Comparison of ENCODE assay signal across 21 cellular contexts in the genomic region with DNA sequence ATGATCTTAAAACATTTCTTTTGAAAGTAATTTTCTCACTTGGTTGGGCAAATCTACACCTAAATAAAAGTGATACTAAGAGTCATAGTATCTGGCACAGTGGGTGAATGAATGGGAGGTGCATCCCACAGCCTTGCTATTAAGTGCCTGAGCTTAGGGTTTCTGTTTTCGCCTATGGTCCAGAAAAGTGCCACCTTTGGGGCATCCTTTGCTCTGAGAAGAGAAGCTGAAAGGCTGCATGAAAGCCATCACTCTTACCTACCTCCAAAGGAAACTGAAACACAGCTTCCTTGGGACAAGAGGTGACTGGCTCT. TPM values are rescaled to one million over a fixed set of nuclear protein-coding genes. Genes with fewer than 3 reads are reported as not detected.
DNase-seq lines count a peak whose midpoint lies in the region; ATAC-seq and TF ChIP-seq lines count a peak whose summit lies in the region.
"Had no signal": no experiment of that assay in that cellular context is flagged by ENCODE, and none has a peak within 500 bp of the region (broad histone marks: within the 10 kb centered on the region; RNA-seq: fewer than 3 reads in every experiment).

No MANE protein-coding gene starts in this region.

- H3K4me2 ChIP-seq in SU-DHL-6 (ENCODE audit: low read depth, low read length, poor library complexity, severe bottlenecking) (no peak overlapping the region), neural cell (ENCODE audit: low read length) (no peak overlapping the region)
- H3K4me2 ChIP-seq: PC-9 had no signal

- POLR2A ChIA-PET in CD4-positive, alpha-beta T cell (lab: Charles Lee) = no interaction called here

- H3K27me3 Mint-ChIP-seq in CD4-positive, alpha-beta T cell = no peaks in the 10 kb centered on the region
- H3K27me3 Mint-ChIP-seq in HFFc6 (ENCODE audit: insufficient read depth) = no peaks in the 10 kb centered on the region
- H3K27me3 Mint-ChIP-seq: CD4-positive, CD25-positive, alpha-beta regulatory T cell; IgD-negative memory B cell; T-helper 17 cell had no signal

- no peaks in the 10 kb centered on the region for H3K9me3 Mint-ChIP-seq in CD4-positive, alpha-beta T cell
- peaks cover 5% of the 10 kb centered on the region for H3K9me3 Mint-ChIP-seq in HFFc6
- H3K9me3 Mint-ChIP-seq: H9, IgD-negative memory B cell had no signal

- TF ChIP-seq EP300 in neural cell (conservative IDR thresholded peaks at IDR 0.05; ENCODE audit: poor library complexity, severe bottlenecking) = no peak

- H3K36me3 ChIP-seq in SU-DHL-6 (ENCODE audit: low read length) = no peaks in the 10 kb centered on the region; the same call in 1 of the 2 replicates
- H3K36me3 ChIP-seq in neural cell (ENCODE audit: insufficient read depth, low read length) = peaks cover 3% of the 10 kb centered on the region
- H3K36me3 ChIP-seq in esophagus squamous epithelium = peaks cover 0 to 87% (median 7%) of the 10 kb centered on the region in 3 donors
- peaks cover 4 to 8% of the 10 kb centered on the region in 2 donors for H3K36me3 ChIP-seq in aorta (ENCODE audit: control insufficient read depth in 1 of 2, insufficient read depth in 2 of 2, low read length in 1 of 2)
- H3K36me3 ChIP-seq: BE2C had no signal

- no peaks in the 10 kb centered on the region for H3K79me2 ChIP-seq in SU-DHL-6 (ENCODE audit: insufficient read depth, low read length)
- no peaks in the 10 kb centered on the region for H3K79me2 ChIP-seq in neural cell (replicated peaks; ENCODE audit: insufficient read depth, low read length)

- no peak overlapping the region for H3K9ac ChIP-seq in SU-DHL-6 (ENCODE audit: low read length)
- H3K9ac ChIP-seq in neural cell (ENCODE audit: low read length) = no peak overlapping the region
- H3K9ac ChIP-seq: GM23248 had no signal

- intact Hi-C loops in CD4-positive, alpha-beta T cell (cut with DNase I, micrococcal nuclease) = loop anchor here in 1 of 2 experiments (5.0 kb wide), 1 partner anchor 549 kb away; no protein-coding TSS in a partner anchor
- intact Hi-C loops in esophagus squamous epithelium (cut with DNase I) (no loop called here), aorta (cut with DNase I) (no loop called here)

- H2AFZ ChIP-seq in SU-DHL-6 (ENCODE audit: low read depth, low read length, severe bottlenecking) (no peak overlapping the region), neural cell (ENCODE audit: low read depth, low read length) (no peak overlapping the region)
- H2AFZ ChIP-seq: GM23248, PC-9 had no signal

- TF ChIP-seq CTCF in CD4-positive, alpha-beta T cell (IDR thresholded peaks at IDR 0.05) = peak; percentile 1
- TF ChIP-seq CTCF in HFFc6 (IDR thresholded peaks at IDR 0.05) (peak; percentile 3; the same call in 1 of the 2 replicates), SU-DHL-6 (IDR thresholded peaks at IDR 0.05; ENCODE audit: insufficient read depth, low read length, poor library complexity, severe bottlenecking) (peak; percentile 22), neural cell (IDR thresholded peaks at IDR 0.05; ENCODE audit: poor library complexity, severe bottlenecking) (peak; percentile 39), esophagus squamous epithelium (IDR thresholded peaks at IDR 0.05) (no peak)

- no peak for ATAC-seq in CD4-positive, alpha-beta T cell (ENCODE audit: poor library complexity)
- ATAC-seq in aorta (ENCODE audit: low FRiP score) = no peak
- ATAC-seq: T-helper 17 cell had no signal

- no peak overlapping the region for H3K4me3 Mint-ChIP-seq in CD4-positive, alpha-beta T cell
- no peak overlapping the region for H3K4me3 Mint-ChIP-seq in HFFc6
- H3K4me3 Mint-ChIP-seq: CD4-positive, CD25-positive, alpha-beta regulatory T cell; H9; IgD-negative memory B cell; T-helper 17 cell had no signal

- peaks cover 0 to 13% (median 0%) of the 10 kb centered on the region in 3 donors for H3K4me1 ChIP-seq in esophagus squamous epithelium
- H3K4me1 ChIP-seq in aorta (ENCODE audit: control insufficient read depth in 1 of 2, insufficient read depth in 2 of 2, low read length in 2 of 2) = no peaks in the 10 kb centered on the region

- peak; percentile 3 for TF ChIP-seq RAD21 in neural cell (conservative IDR thresholded peaks at IDR 0.05)

- no peaks in the 10 kb centered on the region for H3K27me3 ChIP-seq in CD4-positive, alpha-beta T cell (ENCODE audit: control insufficient read depth, insufficient read depth, low read length)
- H3K27me3 ChIP-seq in SU-DHL-6 (ENCODE audit: low read length) (no peaks in the 10 kb centered on the region), neural cell (ENCODE audit: insufficient read depth, low read depth, low read length) (no peaks in the 10 kb centered on the region), esophagus squamous epithelium (no peaks in the 10 kb centered on the region), aorta (ENCODE audit: control insufficient read depth in 1 of 2, insufficient read depth in 2 of 2, low read length in 1 of 2) (no peaks in the 10 kb centered on the region)
- H3K27me3 ChIP-seq: BE2C had no signal

- H3K27ac ChIP-seq in CD4-positive, alpha-beta T cell (ENCODE audit: low read depth, low read length) = no peak overlapping the region
- H3K27ac ChIP-seq in SU-DHL-6 (ENCODE audit: low read depth, low read length) (no peak overlapping the region), neural cell (ENCODE audit: low read length) (no peak overlapping the region), esophagus squamous epithelium (no peak overlapping the region), aorta (ENCODE audit: low read depth in 1 of 2, low read length in 2 of 2) (no peak overlapping the region)
- H3K27ac ChIP-seq: GM23248, HL-60, PC-9 had no signal

- H3F3A ChIP-seq in SU-DHL-6 (ENCODE audit: insufficient read depth) (no peaks in the 10 kb centered on the region), neural cell (ENCODE audit: insufficient read depth, low read length, poor library complexity, severe bottlenecking) (no peaks in the 10 kb centered on the region)

- peaks cover 31% of the 10 kb centered on the region for H3K36me3 Mint-ChIP-seq in CD4-positive, alpha-beta T cell (ENCODE audit: low read depth)
- H3K36me3 Mint-ChIP-seq in HFFc6 (ENCODE audit: low read depth) = peaks cover 33% of the 10 kb centered on the region
- H3K36me3 Mint-ChIP-seq: IgD-negative memory B cell had no signal

- H3K4me3 ChIP-seq in SU-DHL-6 (ENCODE audit: insufficient read depth, low read length, poor library complexity, severe bottlenecking) = no peak overlapping the region
- H3K4me3 ChIP-seq in neural cell (ENCODE audit: low read length) = no peak overlapping the region
- H3K4me3 ChIP-seq in esophagus squamous epithelium = no peak overlapping the region
- no peak overlapping the region for H3K4me3 ChIP-seq in aorta (ENCODE audit: low read length in 2 of 2)
- H3K4me3 ChIP-seq: GM23248, PC-9 had no signal

- DNase-seq in CD4-positive, alpha-beta T cell = no peak
- DNase-seq in HFFc6 = no peak
- DNase-seq in esophagus squamous epithelium (lab: John Stamatoyannopoulos, UW) = no peak
- DNase-seq in activated naive CD4-positive, alpha-beta T cell treated with anti-CD3 and anti-CD28 coated beads, Interleukin-2, amount 50 U/mL, for 16 hours = no peak
- DNase-seq in aorta = no peak
- DNase-seq: NCI-H1092, NCI-H1417 treated with DMSO at 0.1 percent for 48 hours, NCI-H187, NCI-H2081 treated with DMSO at 0.1 percent for 48 hours, NCI-H2171, NCI-H345, T-helper 17 cell had no signal

- WGBS in esophagus squamous epithelium, 2 donors = 75 to 92% methylated on average over 1 of the region's 1 CpG
- 78 to 92% methylated on average over 1 of the region's 1 CpG for whole genome bisulfite sequencing in aorta, 2 donors

- H3K9me2 ChIP-seq in SU-DHL-6 (replicated peaks; ENCODE audit: insufficient read depth, low read length) = no peaks in the 10 kb centered on the region
- no peaks in the 10 kb centered on the region for H3K9me2 ChIP-seq in neural cell (ENCODE audit: insufficient read depth, low read length)

- TF ChIP-seq POLR2A in esophagus squamous epithelium (IDR thresholded peaks at IDR 0.05) = no peak

- H3K27ac Mint-ChIP-seq in CD4-positive, alpha-beta T cell = no peak overlapping the region
- no peak overlapping the region for H3K27ac Mint-ChIP-seq in HFFc6
- H3K27ac Mint-ChIP-seq: IgD-negative memory B cell, T-helper 17 cell had no signal

- no peaks in the 10 kb centered on the region for H3K9me3 ChIP-seq in CD4-positive, alpha-beta T cell (ENCODE audit: control insufficient read depth, low read length)
- no peaks in the 10 kb centered on the region for H3K9me3 ChIP-seq in SU-DHL-6 (ENCODE audit: insufficient read depth, low read length)
- no peaks in the 10 kb centered on the region for H3K9me3 ChIP-seq in neural cell (ENCODE audit: low read length)
- peaks cover 0 to 3% (median 0%) of the 10 kb centered on the region in 3 donors for H3K9me3 ChIP-seq in esophagus squamous epithelium
- no peaks in the 10 kb centered on the region for H3K9me3 ChIP-seq in aorta (ENCODE audit: control insufficient read depth, low read length)
- H3K9me3 ChIP-seq: BE2C had no signal

- CTCF ChIA-PET in CD4-positive, alpha-beta T cell (lab: Charles Lee) = no interaction called here

- H3K4me1 Mint-ChIP-seq in CD4-positive, alpha-beta T cell (ENCODE audit: low read depth) = no peaks in the 10 kb centered on the region
- H3K4me1 Mint-ChIP-seq in HFFc6 (ENCODE audit: low read depth) = peaks cover 25% of the 10 kb centered on the region
- H3K4me1 Mint-ChIP-seq: CD4-positive, CD25-positive, alpha-beta regulatory T cell had no signal

- H4K20me1 ChIP-seq in SU-DHL-6 (ENCODE audit: low read depth, low read length) = no peaks in the 10 kb centered on the region
- no peaks in the 10 kb centered on the region for H4K20me1 ChIP-seq in neural cell (ENCODE audit: insufficient read depth)

TF ChIP-seq in neural cell, 6 proteins besides CTCF, POLR2A, EP300 and RAD21:
- TF ChIP-seq SMC3 (conservative IDR thresholded peaks at IDR 0.05; ENCODE audit: poor library complexity) = no peak
- no peak for TF ChIP-seq MXI1 (conservative IDR thresholded peaks at IDR 0.05; ENCODE audit: poor library complexity, severe bottlenecking)
- no peak for TF ChIP-seq EZH2 (IDR thresholded peaks at IDR 0.05; ENCODE audit: borderline replicate concordance, insufficient read depth, low read length, poor library complexity, severe bottlenecking)

RNA-seq across cellular contexts. Expression of a gene that starts 55.6 kb away (rescaled TPM):
- 10 to 100 TPM; 18.0 to 18.4 TPM for total RNA-seq in CD4-positive, alpha-beta T cell
- 10 to 100 TPM; 25.2 to 32.5 (median 31.5) TPM for total RNA-seq in HFFc6 (2021; fragmentation: NEBNext Ultra II Directional; extraction: Animal tissue kit (Norgen Biotek cat#: 25700))
- 19.4 and 20.9 TPM in 2 replicates for polyA plus RNA-seq in neural cell
- 68.7 and 90.4 TPM in 2 replicates for polyA minus RNA-seq in neural cell
- 10 to 100 TPM; 13.3 to 24.0 (median 17.7) TPM for total RNA-seq in esophagus squamous epithelium
- total RNA-seq in aorta = 10 to 100 TPM; 34.4 to 42.0 TPM
- 1 to 10 TPM; 4.8 to 9.7 TPM for polyA plus RNA-seq in aorta

Comparison
In these comparisons a context has a peak if more than half of its experiments do, and no peak if none do; other contexts are left out.
1. CTCF ChIP-seq: peak in CD4-positive, alpha-beta T cell (single experiment), HFFc6 (single experiment), SU-DHL-6 (single experiment) and neural cell (single experiment); none in esophagus squamous epithelium (0 of 6).